In genomic region chr21:29017639-29018237, GRCh38 we compare ENCODE assay signal across 8 cellular contexts. TPM values are rescaled to one million over a fixed set of nuclear protein-coding genes. Genes with fewer than 3 reads are reported as not detected.
A peak's percentile ranks its signal among the peaks of the same experiment; 100 is the strongest.
DNase-seq lines count a peak whose midpoint lies in the region; ATAC-seq and TF ChIP-seq lines count a peak whose summit lies in the region.

No MANE protein-coding gene starts in this region.

- no peaks in the 10 kb centered on the region for H3K27me3 Mint-ChIP-seq in activated CD4-positive, alpha-beta T cell treated with anti-CD3 and anti-CD28 coated beads for 36 hours
- H3K27me3 Mint-ChIP-seq in stimulated activated naive B cell treated with anti-CD40 and anti-IgM and Interleukin-4, amounts not matched to agents 10 μg/mL and 1 μg/mL and 100 μg/mL, for 72 hours, result no peaks in the 10 kb centered on the region

- H3K36me3 ChIP-seq in SJSA1, result peaks cover 7% of the 10 kb centered on the region

- POLR2A ChIA-PET in activated CD4-positive, alpha-beta T cell treated with anti-CD3 and anti-CD28 coated beads for 36 hours (lab: Charles Lee), result interaction anchor here (0.5 kb wide), 1 partner anchor 10 kb away, joined by 3 read pairs; no protein-coding TSS in a partner anchor

- H3K4me1 ChIP-seq in SJSA1 (replicated peaks), result peaks cover 15% of the 10 kb centered on the region

- H3K9me3 ChIP-seq in SJSA1 (replicated peaks), result no peaks in the 10 kb centered on the region

- H3K27me3 ChIP-seq in SJSA1 (replicated peaks), result no peaks in the 10 kb centered on the region

- H3K4me3 Mint-ChIP-seq in activated CD4-positive, alpha-beta T cell treated with anti-CD3 and anti-CD28 coated beads for 36 hours, result peak overlapping the region; percentile 80
- H3K4me3 Mint-ChIP-seq in stimulated activated naive B cell treated with anti-CD40 and anti-IgM and Interleukin-4, amounts not matched to agents 10 μg/mL and 1 μg/mL and 100 μg/mL, for 72 hours, result peak overlapping the region; percentile 91 to 92

- peak overlapping the region; percentile 85 for H3K27ac ChIP-seq in SJSA1

- CTCF ChIA-PET in activated CD4-positive, alpha-beta T cell treated with anti-CD3 and anti-CD28 coated beads for 36 hours (lab: Charles Lee), result interaction anchor here (0.6 to 1.1 kb wide), 3 partner anchors 15 to 45 kb away, joined by 3 to 5 read pairs (median 3); no protein-coding TSS in a partner anchor

- 73 to 80% methylated on average over 6 of the region's 6 CpGs for WGBS in lower leg skin, 2 donors

- DNase-seq in activated CD4-positive, alpha-beta T cell treated with anti-CD3 and anti-CD28 coated beads for 36 hours, result no peak
- no peak for DNase-seq in activated CD4-positive, alpha-beta T cell treated with anti-CD3 and anti-CD28 coated beads, Interleukin-2, amount 50 U/mL, for 4 hours
- no peak for DNase-seq in SJSA1 (ENCODE audit: low read depth in 1 of 2, low spot score in 2 of 2)
- no peak for DNase-seq in fibroblast of the aortic adventitia (ENCODE audit: low read depth)
- DNase-seq in stimulated activated naive B cell treated with anti-CD40 and anti-IgM and Interleukin-4, amounts not matched to agents 10 μg/mL and 1 μg/mL and 100 μg/mL, for 72 hours, result no peak
- DNase-seq in lower leg skin (ENCODE audit: low spot score in 2 of 2), result no peak
- DNase-seq in left lobe of liver (ENCODE audit: low spot score), result no peak
- DNase-seq in NCI-H187 (lab: John Stamatoyannopoulos, UW), result no peak

- no peak for ATAC-seq in activated CD4-positive, alpha-beta T cell treated with anti-CD3 and anti-CD28 coated beads for 36 hours
- ATAC-seq in stimulated activated naive B cell treated with anti-CD40 and anti-IgM and Interleukin-4, amounts not matched to agents 10 μg/mL and 1 μg/mL and 100 μg/mL, for 72 hours (replicated peaks), result no peak
- no peak for ATAC-seq in left lobe of liver

- peaks cover 30% of the 10 kb centered on the region for H3K4me1 Mint-ChIP-seq in activated CD4-positive, alpha-beta T cell treated with anti-CD3 and anti-CD28 coated beads for 36 hours
- H3K4me1 Mint-ChIP-seq in stimulated activated naive B cell treated with anti-CD40 and anti-IgM and Interleukin-4, amounts not matched to agents 10 μg/mL and 1 μg/mL and 100 μg/mL, for 72 hours, result peaks cover 13 to 16% of the 10 kb centered on the region in 2 donors

- H3K36me3 Mint-ChIP-seq in activated CD4-positive, alpha-beta T cell treated with anti-CD3 and anti-CD28 coated beads for 36 hours (ENCODE audit: low read depth), result peaks cover 7% of the 10 kb centered on the region
- peaks cover 10 to 23% of the 10 kb centered on the region in 2 donors for H3K36me3 Mint-ChIP-seq in stimulated activated naive B cell treated with anti-CD40 and anti-IgM and Interleukin-4, amounts not matched to agents 10 μg/mL and 1 μg/mL and 100 μg/mL, for 72 hours

- TF ChIP-seq CTCF in fibroblast of the aortic adventitia (IDR thresholded peaks at IDR 0.05; ENCODE audit: insufficient read depth, low read length) (no peak), lower leg skin (IDR thresholded peaks at IDR 0.05) (no peak)

- H3K27ac Mint-ChIP-seq in activated CD4-positive, alpha-beta T cell treated with anti-CD3 and anti-CD28 coated beads for 36 hours, result peak overlapping the region; percentile 52
- peak overlapping the region; percentile 89 for H3K27ac Mint-ChIP-seq in stimulated activated naive B cell treated with anti-CD40 and anti-IgM and Interleukin-4, amounts not matched to agents 10 μg/mL and 1 μg/mL and 100 μg/mL, for 72 hours

- TF ChIP-seq POLR2A in lower leg skin (IDR thresholded peaks at IDR 0.05), result no peak

- H3K9me3 Mint-ChIP-seq in activated CD4-positive, alpha-beta T cell treated with anti-CD3 and anti-CD28 coated beads for 36 hours (ENCODE audit: low read depth), result no peaks in the 10 kb centered on the region
- no peaks in the 10 kb centered on the region for H3K9me3 Mint-ChIP-seq in stimulated activated naive B cell treated with anti-CD40 and anti-IgM and Interleukin-4, amounts not matched to agents 10 μg/mL and 1 μg/mL and 100 μg/mL, for 72 hours

- H3K4me3 ChIP-seq in SJSA1, result peak overlapping the region; percentile 91
- peak overlapping the region; percentile 84 for H3K4me3 ChIP-seq in fibroblast of the aortic adventitia (ENCODE audit: low read depth, low read length)
- no peak overlapping the region for H3K4me3 ChIP-seq in lower leg skin (ENCODE audit: low read depth, poor library complexity, severe bottlenecking)

- intact Hi-C loops in activated CD4-positive, alpha-beta T cell treated with anti-CD3 and anti-CD28 coated beads for 36 hours (cut with DNase I, micrococcal nuclease), result loop anchor here in 1 of 2 experiments (5.0 kb wide), 1 partner anchor 215 kb away; no protein-coding TSS in a partner anchor
- intact Hi-C loops in lower leg skin (cut with DNase I; ENCODE audit: low total_unique reads), result no loop called here

RNA-seq across cellular contexts. Expression of gene RWDD2B, which starts 1.4 kb away (rescaled TPM):
- total RNA-seq in activated CD4-positive, alpha-beta T cell treated with anti-CD3 and anti-CD28 coated beads for 36 hours, result 10 to 100 TPM; 17.8 to 18.3 TPM
- total RNA-seq in SJSA1 (2014; rRNA removed; shearing (Covaris generic)), result 20.0 and 24.4 TPM in 2 replicates
- total RNA-seq in fibroblast of the aortic adventitia (ENCODE audit: low replicate concordance) (33.9 and 49.3 TPM in 2 replicates), lower leg skin (10 to 100 TPM in 1 of 4 donors, 1 to 10 TPM in 3; 5.4 to 11.7 (median 8.1) TPM), left lobe of liver (20.4 TPM)

RNA-seq across cellular contexts. Expression of gene USP16, which starts 6.7 kb away (rescaled TPM):
- 10 to 100 TPM; 41.1 to 41.7 TPM for total RNA-seq in activated CD4-positive, alpha-beta T cell treated with anti-CD3 and anti-CD28 coated beads for 36 hours
- 54.1 and 62.1 TPM in 2 replicates for total RNA-seq in SJSA1 (2014; rRNA removed; shearing (Covaris generic))
- total RNA-seq in fibroblast of the aortic adventitia (ENCODE audit: low replicate concordance) (47.9 and 50.9 TPM in 2 replicates), lower leg skin (10 to 100 TPM; 21.3 to 25.8 (median 23.4) TPM), left lobe of liver (13.1 TPM)

RNA-seq across cellular contexts. Expression of gene LTN1, which starts 25.1 kb away (rescaled TPM):
- 10 to 100 TPM; 26.6 to 29.4 TPM for total RNA-seq in activated CD4-positive, alpha-beta T cell treated with anti-CD3 and anti-CD28 coated beads for 36 hours
- 23.5 and 31.0 TPM in 2 replicates for total RNA-seq in SJSA1 (2014; rRNA removed; shearing (Covaris generic))
- total RNA-seq in fibroblast of the aortic adventitia (ENCODE audit: low replicate concordance), result 25.9 and 35.2 TPM in 2 replicates
- total RNA-seq in lower leg skin, result 10 to 100 TPM; 19.0 to 21.4 (median 20.9) TPM
- total RNA-seq in left lobe of liver, result 9.9 TPM

RNA-seq across cellular contexts. Expression of gene CCT8, which starts 55.7 kb away (rescaled TPM):
- 100 to 1,000 TPM; 465 to 572 TPM for total RNA-seq in activated CD4-positive, alpha-beta T cell treated with anti-CD3 and anti-CD28 coated beads for 36 hours
- 330 and 390 TPM in 2 replicates for total RNA-seq in SJSA1 (2014; rRNA removed; shearing (Covaris generic))
- 172 and 232 TPM in 2 replicates for total RNA-seq in fibroblast of the aortic adventitia (ENCODE audit: low replicate concordance)
- 100 to 1,000 TPM in 1 of 4 donors, 10 to 100 TPM in 3; 73.7 to 114 (median 85.1) TPM for total RNA-seq in lower leg skin
- 37.4 TPM for total RNA-seq in left lobe of liver
